Comparison of ENCODE assay signal across 1 cellular context in the genomic region with DNA sequence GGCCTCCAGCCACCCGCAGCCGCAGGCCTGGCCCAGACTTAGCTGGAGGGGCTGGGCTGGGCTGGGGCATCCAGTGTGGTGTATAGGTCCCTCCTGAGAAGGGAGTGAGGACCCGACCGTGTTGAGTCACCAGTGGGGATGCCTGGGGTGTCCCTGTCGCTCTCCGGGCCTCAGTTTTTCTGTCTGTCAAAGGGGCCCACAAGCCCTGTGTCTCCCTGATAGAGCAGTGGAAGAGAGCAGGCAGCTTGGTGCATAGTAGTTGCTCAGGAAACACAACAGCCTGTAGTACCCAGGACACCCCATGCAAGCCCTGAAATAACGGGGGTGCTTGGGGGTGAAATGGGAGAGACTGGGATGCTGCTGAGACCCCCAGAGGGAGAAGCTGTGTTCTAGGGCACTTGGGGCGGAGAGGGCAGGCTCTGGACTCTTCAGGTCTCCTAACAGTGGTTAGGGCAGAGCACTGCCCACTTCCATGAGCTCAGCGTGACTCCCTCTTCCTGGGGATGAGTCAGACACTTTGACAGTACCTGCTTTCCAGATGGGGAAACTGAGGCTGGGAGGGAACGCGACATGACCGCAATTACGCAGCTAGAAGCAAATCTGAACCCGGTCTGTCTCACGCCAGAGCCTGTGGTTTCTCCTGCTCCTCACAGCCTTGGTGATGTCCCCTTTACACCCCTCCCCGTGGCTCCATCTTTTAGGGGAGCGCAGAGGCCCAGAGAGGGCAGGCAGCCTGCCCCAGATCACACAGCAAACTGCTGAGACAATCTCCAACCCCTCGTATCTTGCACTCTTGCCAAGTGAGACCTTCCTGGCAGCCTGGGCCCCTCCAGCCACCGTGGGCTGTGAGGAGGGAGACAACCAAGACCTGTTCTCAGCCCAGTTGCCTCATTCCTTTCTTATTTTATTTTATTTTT.
TF ChIP-seq lines count a peak whose summit lies in the region.

No MANE protein-coding gene starts in this region.

TF ChIP-seq in H1, 55 proteins besides CTCF, POLR2A, EP300 and RAD21:
- TF ChIP-seq ZNF274 (IDR thresholded peaks at IDR 0.05; ENCODE audit: borderline replicate concordance, extremely low read depth, low read length), result no peak
- TF ChIP-seq FOSL1 (IDR thresholded peaks at IDR 0.05; ENCODE audit: insufficient read depth, low read depth, low read length), result no peak
- TF ChIP-seq NRF1 (IDR thresholded peaks at IDR 0.05; ENCODE audit: low read depth, low read length), result no peak
- TF ChIP-seq NANOG (IDR thresholded peaks at IDR 0.05; ENCODE audit: insufficient read depth, low read depth, low read length, poor library complexity, severe bottlenecking), result no peak
- TF ChIP-seq, protein P1, sequence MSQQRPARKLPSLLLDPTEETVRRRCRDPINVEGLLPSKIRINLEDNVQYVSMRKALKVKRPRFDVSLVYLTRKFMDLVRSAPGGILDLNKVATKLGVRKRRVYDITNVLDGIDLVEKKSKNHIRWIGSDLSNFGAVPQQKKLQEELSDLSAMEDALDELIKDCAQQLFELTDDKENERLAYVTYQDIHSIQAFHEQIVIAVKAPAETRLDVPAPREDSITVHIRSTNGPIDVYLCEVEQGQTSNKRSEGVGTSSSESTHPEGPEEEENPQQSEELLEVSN (IDR thresholded peaks at IDR 0.05), result no peak
- no peak for TF ChIP-seq JUN (IDR thresholded peaks at IDR 0.05; ENCODE audit: low read depth, low read length)
- TF ChIP-seq RXRA (IDR thresholded peaks at IDR 0.05; ENCODE audit: insufficient read depth, low read depth, low read length), result no peak
- peak; percentile 10; the same call in 1 of the 2 replicates for TF ChIP-seq KDM1A (IDR thresholded peaks at IDR 0.05; ENCODE audit: borderline replicate concordance, low read length)
